15 cellular contexts compared by ENCODE assay signal in genomic region chr22:32088121-32088520, GRCh38. TPM values are rescaled to one million over a fixed set of nuclear protein-coding genes. Genes with fewer than 3 reads are reported as not detected.
DNase-seq lines count a peak whose midpoint lies in the region; ATAC-seq and TF ChIP-seq lines count a peak whose summit lies in the region.
"Not testable (repeated sequence)": the region's sequence is repeated elsewhere in the genome, so short reads cannot be mapped to it uniquely, and the experiment has no call there.
"Had no signal": no experiment of that assay in that cellular context is flagged by ENCODE, and none has a peak within 500 bp of the region (broad histone marks: within the 10 kb centered on the region; RNA-seq: fewer than 3 reads in every experiment).

No MANE protein-coding gene starts in this region.

- not testable (repeated sequence) for TF ChIP-seq POLR2A in esophagus muscularis mucosa (IDR thresholded peaks at IDR 0.05; ENCODE audit: low read depth)

- WGBS in esophagus muscularis mucosa = 70% methylated on average over 4 of the region's 4 CpGs

- H3K4me1 ChIP-seq in esophagus muscularis mucosa, left lung, lower lobe of right lung, upper lobe of right lung: not testable (repeated sequence)

- not testable (repeated sequence) for H3K9me3 ChIP-seq in esophagus muscularis mucosa, left lung, lower lobe of right lung, upper lobe of right lung

- not testable (repeated sequence) for H3K27ac ChIP-seq in esophagus muscularis mucosa (replicated peaks in 1 of 4); left lung; lower lobe of right lung; upper lobe of right lung

- intact Hi-C loops in esophagus muscularis mucosa (cut with DNase I); Right ventricle myocardium inferior (cut with DNase I); left ventricle myocardium superior (cut with micrococcal nuclease); lower lobe of right lung (cut with DNase I); upper lobe of right lung (cut with DNase I): not testable (repeated sequence)
- intact Hi-C loops in left lung (cut with DNase I) = loop anchor here in 1 of 2 donors (10.0 kb wide), 1 partner anchor 113 kb away; no protein-coding TSS in a partner anchor

- ATAC-seq in Right ventricle myocardium inferior (peak; percentile 15), left ventricle myocardium superior (peak; percentile 58), left lung (peak; percentile 38), lower lobe of right lung (peak; percentile 34 to 62), upper lobe of right lung (peak; percentile 46)

- DNase-seq in esophagus muscularis mucosa (ENCODE audit: extremely low spot score) = peak; percentile 14
- DNase-seq in Right ventricle myocardium inferior (ENCODE audit: missing footprints); left ventricle myocardium superior; left lung; lower lobe of right lung; upper lobe of right lung: not testable (repeated sequence)

- not testable (repeated sequence) for H3K4me3 ChIP-seq in esophagus muscularis mucosa, left lung, lower lobe of right lung, upper lobe of right lung

- peaks cover 0 to 43% (median 0%) of the 10 kb centered on the region in 4 donors for H3K36me3 ChIP-seq in esophagus muscularis mucosa
- H3K36me3 ChIP-seq in left lung, lower lobe of right lung, upper lobe of right lung: not testable (repeated sequence)

- not testable (repeated sequence) for TF ChIP-seq EP300 in esophagus muscularis mucosa (IDR thresholded peaks at IDR 0.05)

- TF ChIP-seq CTCF in esophagus muscularis mucosa (IDR thresholded peaks at IDR 0.05); left lung (IDR thresholded peaks at IDR 0.05); lower lobe of right lung (IDR thresholded peaks at IDR 0.05); upper lobe of right lung (IDR thresholded peaks at IDR 0.05): not testable (repeated sequence)

- H3K27me3 ChIP-seq in esophagus muscularis mucosa = peaks cover 0 to 27% (median 0%) of the 10 kb centered on the region in 4 donors
- peaks cover 0 to 16% of the 10 kb centered on the region in 2 donors for H3K27me3 ChIP-seq in left lung
- peaks cover 10% of the 10 kb centered on the region for H3K27me3 ChIP-seq in lower lobe of right lung (ENCODE audit: low read depth)
- H3K27me3 ChIP-seq in upper lobe of right lung = peaks cover 12% of the 10 kb centered on the region

RNA-seq across cellular contexts. Expression of gene SLC5A1, which starts 45.1 kb away (rescaled TPM):
- total RNA-seq in esophagus muscularis mucosa (under 1 TPM in 1 of 4 donors, not detected in 3; 0.11 TPM), Right ventricle myocardium inferior (213 TPM), left ventricle myocardium superior (223 TPM), left lung (1 to 10 TPM in 1 of 2 donors, under 1 TPM in 1; 0.42 to 1.1 TPM), lower lobe of right lung (1.8 TPM), upper lobe of right lung (1.3 TPM)
- total RNA-seq: A172; A673; B cell; CD4-positive, alpha-beta memory T cell; CD4-positive, alpha-beta T cell; CD4-positive, CD25-positive, alpha-beta regulatory T cell; CD8-positive, alpha-beta memory T cell; CD8-positive, alpha-beta T cell; Daoy had no signal

Comparison
In these comparisons a context has a peak if more than half of its experiments do, and no peak if none do; other contexts are left out.
1. RNA of gene SLC5A1, which starts 45.1 kb away (total RNA-seq): 223 TPM in left ventricle myocardium superior (single experiment) and 213 TPM in Right ventricle myocardium inferior (single experiment); 1.8 TPM in lower lobe of right lung (single experiment), 1.3 TPM in upper lobe of right lung (single experiment), 0.42 to 1.1 TPM in left lung and 0.11 TPM in esophagus muscularis mucosa; every median in the first group is over 10 times any median in the second.
2. Peak in every context shown above with its lines, with median percentiles within 50 percentile points of each other: ATAC-seq.